27 cellular contexts compared by ENCODE assay signal in genomic region chr2:128516938-128517337, GRCh38.
"Had no signal": no experiment of that assay in that cellular context is flagged by ENCODE, and none has a peak within 500 bp of the region (broad histone marks: within the 10 kb centered on the region; RNA-seq: fewer than 3 reads in every experiment).

No MANE protein-coding gene starts in this region.

- H3K4me3 Mint-ChIP-seq: activated CD4-positive, alpha-beta memory T cell treated with anti-CD3 and anti-CD28 coated beads for 36 hours; activated CD4-positive, alpha-beta T cell treated with anti-CD3 and anti-CD28 coated beads for 36 hours; activated CD4-positive, alpha-beta T cell treated with anti-CD3 and anti-CD28 coated beads, Interleukin-2, amount 10 ng/mL, durations not matched to agents 24 days and 14 days; activated CD8-positive, alpha-beta memory T cell treated with anti-CD3 and anti-CD28 coated beads, Interleukin-2, amount 10 ng/mL, durations not matched to agents 7 days and 5 days; activated CD8-positive, alpha-beta T cell treated with anti-CD3 and anti-CD28 coated beads, Interleukin-2, amount 10 ng/mL, durations not matched to agents 7 days and 5 days; activated naive CD8-positive, alpha-beta T cell; activated T-helper 1 cell treated with anti-CD3 and anti-CD28 coated beads, Interleukin-12 subunit alpha, Interleukin-12 subunit beta, Interleukin-2, Interleukin-4 antibody, amounts not matched to agents 30 ng/mL and 10 ng/mL and 1 ng/mL, durations not matched to agents 14 hours and 24 hours and 36 hours had no signal

- DNase-seq: activated CD4-positive, alpha-beta memory T cell treated with anti-CD3 and anti-CD28 coated beads for 36 hours; activated CD4-positive, alpha-beta T cell treated with anti-CD3 and anti-CD28 coated beads for 36 hours; activated CD4-positive, alpha-beta T cell treated with anti-CD3 and anti-CD28 coated beads, Interleukin-2, amount 10 ng/mL, durations not matched to agents 24 days and 14 days; activated CD4-positive, CD25-positive, alpha-beta regulatory T cell; activated CD4-positive, CD25-positive, alpha-beta regulatory T cell treated with anti-CD3 and anti-CD28 coated beads, Interleukin-2, amount 50 U/mL, for 72 hours; activated CD8-positive, alpha-beta memory T cell treated with anti-CD3 and anti-CD28 coated beads, Interleukin-2, amount 10 ng/mL, durations not matched to agents 7 days and 5 days; activated CD8-positive, alpha-beta memory T cell treated with anti-CD3 and anti-CD28 coated beads, Interleukin-2, amount 50 U/mL, for 4 hours; activated CD8-positive, alpha-beta T cell treated with anti-CD3 and anti-CD28 coated beads, Interleukin-2, amount 10 ng/mL, durations not matched to agents 7 days and 5 days; activated gamma-delta T cell treated with Interleukin-2 at 50 U/mL for 16 hours; activated naive CD4-positive, alpha-beta T cell treated with anti-CD3 and anti-CD28 coated beads, Interleukin-2, amount 50 U/mL, for 16 hours; activated naive CD4-positive, alpha-beta T cell treated with Interleukin-2 at 50 U/mL for 16 hours; activated T-cell treated with anti-CD3 and anti-CD28 coated beads, Interleukin-2, amount 50 U/mL, for 1 hour; activated T-cell treated with anti-CD3 and anti-CD28 coated beads, Interleukin-2, amount 50 U/mL, for 48 hours; amniotic stem cell; anterior cingulate cortex; body of pancreas; caudate nucleus; cortex of kidney; effector CD8-positive, alpha-beta T cell; foreskin fibroblast; gastrocnemius medialis; glutamatergic neuron; heart left ventricle; T-helper 2 cell had no signal

- H3K36me3 ChIP-seq: gastrocnemius medialis, heart left ventricle had no signal

- H3K27ac Mint-ChIP-seq: activated CD4-positive, alpha-beta memory T cell treated with anti-CD3 and anti-CD28 coated beads for 36 hours; activated CD4-positive, alpha-beta T cell treated with anti-CD3 and anti-CD28 coated beads for 36 hours; activated CD4-positive, alpha-beta T cell treated with anti-CD3 and anti-CD28 coated beads, Interleukin-2, amount 10 ng/mL, durations not matched to agents 24 days and 14 days; activated CD8-positive, alpha-beta memory T cell treated with anti-CD3 and anti-CD28 coated beads, Interleukin-2, amount 10 ng/mL, durations not matched to agents 7 days and 5 days; activated CD8-positive, alpha-beta T cell treated with anti-CD3 and anti-CD28 coated beads, Interleukin-2, amount 10 ng/mL, durations not matched to agents 7 days and 5 days; activated naive CD8-positive, alpha-beta T cell; activated T-helper 1 cell treated with anti-CD3 and anti-CD28 coated beads, Interleukin-12 subunit alpha, Interleukin-12 subunit beta, Interleukin-2, Interleukin-4 antibody, amounts not matched to agents 30 ng/mL and 10 ng/mL and 1 ng/mL, durations not matched to agents 14 hours and 24 hours and 36 hours; activated T-helper 2 cell treated with anti-CD3 and anti-CD28 coated beads, Interferon-gamma antibody, Interleukin-2, Interleukin-4, amounts not matched to agents 10 μg/mL and 5 μg/mL and 100 μg/mL, durations not matched to agents 14 hours and 24 hours and 36 hours had no signal

- H3K4me3 ChIP-seq: body of pancreas, gastrocnemius medialis, heart left ventricle had no signal

- H3K4me1 ChIP-seq: gastrocnemius medialis had no signal

- H3K27me3 ChIP-seq: body of pancreas, gastrocnemius medialis, heart left ventricle had no signal

- H3K9me3 Mint-ChIP-seq: activated CD4-positive, alpha-beta memory T cell treated with anti-CD3 and anti-CD28 coated beads for 36 hours; activated CD4-positive, alpha-beta T cell treated with anti-CD3 and anti-CD28 coated beads, Interleukin-2, amount 10 ng/mL, durations not matched to agents 24 days and 14 days; activated T-helper 1 cell treated with anti-CD3 and anti-CD28 coated beads, Interleukin-12 subunit alpha, Interleukin-12 subunit beta, Interleukin-2, Interleukin-4 antibody, amounts not matched to agents 30 ng/mL and 10 ng/mL and 1 ng/mL, durations not matched to agents 14 hours and 24 hours and 36 hours; activated T-helper 2 cell treated with anti-CD3 and anti-CD28 coated beads, Interferon-gamma antibody, Interleukin-2, Interleukin-4, amounts not matched to agents 10 μg/mL and 5 μg/mL and 100 μg/mL, durations not matched to agents 14 hours and 24 hours and 36 hours had no signal

- H3K9me3 ChIP-seq: body of pancreas, gastrocnemius medialis, heart left ventricle had no signal

- H3K27me3 Mint-ChIP-seq: activated CD4-positive, alpha-beta memory T cell treated with anti-CD3 and anti-CD28 coated beads for 36 hours; activated CD4-positive, alpha-beta T cell treated with anti-CD3 and anti-CD28 coated beads for 36 hours; activated CD4-positive, alpha-beta T cell treated with anti-CD3 and anti-CD28 coated beads, Interleukin-2, amount 10 ng/mL, durations not matched to agents 24 days and 14 days; activated CD8-positive, alpha-beta memory T cell treated with anti-CD3 and anti-CD28 coated beads, Interleukin-2, amount 10 ng/mL, durations not matched to agents 7 days and 5 days; activated naive CD8-positive, alpha-beta T cell had no signal

- H3K27ac ChIP-seq: body of pancreas, gastrocnemius medialis, heart left ventricle had no signal

- H3K36me3 Mint-ChIP-seq: activated CD4-positive, alpha-beta memory T cell treated with anti-CD3 and anti-CD28 coated beads for 36 hours; activated CD8-positive, alpha-beta memory T cell treated with anti-CD3 and anti-CD28 coated beads, Interleukin-2, amount 10 ng/mL, durations not matched to agents 7 days and 5 days; activated naive CD8-positive, alpha-beta T cell had no signal
